In the genomic region with DNA sequence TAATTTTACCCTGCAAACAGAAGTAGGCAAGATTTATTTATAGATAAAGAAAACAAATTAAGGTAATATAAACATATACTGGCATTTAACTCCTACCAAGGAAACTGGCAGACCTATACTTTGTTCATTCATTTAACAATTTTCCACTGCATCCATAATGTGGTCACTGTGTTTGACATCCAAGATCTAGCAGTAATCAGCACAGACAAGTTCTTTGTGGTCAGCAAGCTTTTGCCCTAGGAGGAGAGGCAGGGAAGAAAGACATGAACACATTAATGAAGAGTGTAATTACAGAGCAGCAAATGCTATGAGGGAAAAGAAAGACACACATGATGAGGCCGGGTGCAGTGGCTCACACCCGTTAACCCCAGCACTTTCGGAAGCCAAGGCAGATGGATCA, we compare ENCODE assay signal across 22 cellular contexts.
"Had no signal": no experiment of that assay in that cellular context is flagged by ENCODE, and none has a peak within 500 bp of the region (broad histone marks: within the 10 kb centered on the region; RNA-seq: fewer than 3 reads in every experiment).

No MANE protein-coding gene starts in this region.

- ATAC-seq: activated naive CD4-positive, alpha-beta T cell treated with anti-CD3 and anti-CD28 coated beads, Interleukin-2, amount 50 U/mL, for 72 hours; activated T-cell treated with anti-CD3 and anti-CD28 coated beads, Interleukin-2, amount 50 U/mL, for 72 hours; mucosa of descending colon; psoas muscle; stimulated activated naive B cell treated with anti-CD40 and anti-IgM and Interleukin-4, amounts not matched to agents 10 μg/mL and 1 μg/mL and 100 μg/mL, for 72 hours had no signal

- H3K9me3 Mint-ChIP-seq: activated T-cell treated with anti-CD3 and anti-CD28 coated beads, Interleukin-2, amount 50 U/mL, for 72 hours; stimulated activated naive B cell treated with anti-CD40 and anti-IgM and Interleukin-4, amounts not matched to agents 10 μg/mL and 1 μg/mL and 100 μg/mL, for 72 hours had no signal

- H3K27me3 Mint-ChIP-seq: stimulated activated naive B cell treated with anti-CD40 and anti-IgM and Interleukin-4, amounts not matched to agents 10 μg/mL and 1 μg/mL and 100 μg/mL, for 72 hours had no signal

- H3K4me3 Mint-ChIP-seq: activated T-cell treated with anti-CD3 and anti-CD28 coated beads, Interleukin-2, amount 50 U/mL, for 72 hours; stimulated activated naive B cell treated with anti-CD40 and anti-IgM and Interleukin-4, amounts not matched to agents 10 μg/mL and 1 μg/mL and 100 μg/mL, for 72 hours had no signal

- H3K27ac Mint-ChIP-seq: activated naive CD4-positive, alpha-beta T cell treated with anti-CD3 and anti-CD28 coated beads, Interleukin-2, amount 50 U/mL, for 72 hours; activated T-cell treated with anti-CD3 and anti-CD28 coated beads, Interleukin-2, amount 50 U/mL, for 72 hours; stimulated activated naive B cell treated with anti-CD40 and anti-IgM and Interleukin-4, amounts not matched to agents 10 μg/mL and 1 μg/mL and 100 μg/mL, for 72 hours had no signal

- FAIRE-seq: endometrium, frontal cortex, islet of Langerhans had no signal

- DNase-seq: activated CD4-positive, alpha-beta T cell treated with anti-CD3 and anti-CD28 coated beads for 4 hours; activated CD4-positive, alpha-beta T cell treated with anti-CD3 and anti-CD28 coated beads, Interleukin-2, amount 50 U/mL, for 4 hours; activated naive CD4-positive, alpha-beta T cell; activated T-cell treated with anti-CD3 and anti-CD28 coated beads for 4 hours; activated T-cell treated with anti-CD3 and anti-CD28 coated beads, Interleukin-2, amount 50 U/mL, for 72 hours; cerebellar nuclear complex; colonic mucosa; effector CD8-positive, alpha-beta T cell; esophagus squamous epithelium; left ventricle myocardium inferior; mucosa of descending colon; occipital lobe; psoas muscle; stimulated activated CD4-positive, alpha-beta T cell treated with anti-CD3 and anti-CD28 coated beads, Interleukin-1b, Interleukin-23, amount 100 ng/mL, for 48 hours; stimulated activated naive B cell treated with anti-CD40 and anti-IgM and Interleukin-4, amounts not matched to agents 10 μg/mL and 1 μg/mL and 100 μg/mL, for 72 hours; stomach; thyroid gland; upper lobe of left lung had no signal
